8 cellular contexts compared by ENCODE assay signal in genomic region chr16:71961066-71962039, GRCh38. TPM values are rescaled to one million over a fixed set of nuclear protein-coding genes. Genes with fewer than 3 reads are reported as not detected.
DNase-seq lines count a peak whose midpoint lies in the region; ATAC-seq, FAIRE-seq and TF ChIP-seq lines count a peak whose summit lies in the region.

No MANE protein-coding gene starts in this region.

- H3K9me3 ChIP-seq in colonic mucosa (no peaks in the 10 kb centered on the region), HepG2 (ENCODE audit: low read length) (no peaks in the 10 kb centered on the region)

- peaks cover 5% of the 10 kb centered on the region for H3K4me1 Mint-ChIP-seq in activated CD4-positive, alpha-beta T cell treated with anti-CD3 and anti-CD28 coated beads for 36 hours

- in situ Hi-C loops in HepG2 (cut with HindIII; ENCODE audit: extremely low pct_ligation_motif_present, low pct_unique_long_range_greater_than_20kb), result no loop called here

- POLR2A ChIA-PET in activated CD4-positive, alpha-beta T cell treated with anti-CD3 and anti-CD28 coated beads for 36 hours (lab: Charles Lee), result interaction anchor here (0.6 to 1.5 kb wide), 4 partner anchors 76 to 1809 kb away, joined by 3 to 7 read pairs (median 4); no protein-coding TSS in a partner anchor
- POLR2A ChIA-PET in HepG2 (lab: Yijun Ruan, JAX), result interaction anchor here (0.8 to 1.5 kb wide), 6 partner anchors 52 to 291 kb away, joined by 3 to 5 read pairs (median 4); partner anchors contain the start of genes AP1G1, DHX38, HPR and TXNL4B

- H3K27ac Mint-ChIP-seq in activated CD4-positive, alpha-beta T cell treated with anti-CD3 and anti-CD28 coated beads for 36 hours, result no peak overlapping the region

- no peak overlapping the region for H3K4me3 ChIP-seq in colonic mucosa
- H3K4me3 ChIP-seq in HepG2 (replicated peaks in 1 of 3; ENCODE audit: insufficient read depth in 1 of 3, low read depth in 2 of 3, low read length in 3 of 3), result no peak overlapping the region

- intact Hi-C loops in activated CD4-positive, alpha-beta T cell treated with anti-CD3 and anti-CD28 coated beads for 36 hours (cut with DNase I, micrococcal nuclease), result loop anchor here (2.0 to 5.0 kb wide), 5 partner anchors 79 to 397 kb away; partner anchors contain the start of gene ZNF821 (in 1 of the 2)
- intact Hi-C loops in colonic mucosa (cut with DNase I) (loop anchor here (5.0 kb wide), 1 partner anchor 79 kb away; the partner anchor contains the start of gene ZNF821), HepG2 (cut with micrococcal nuclease; ENCODE audit: unreplicated experiment) (loop anchor here (1.0 to 5.0 kb wide), 5 partner anchors 41 to 194 kb away; partner anchors contain the start of genes IST1 and PKD1L3)

- H3K4me1 ChIP-seq in colonic mucosa, result no peaks in the 10 kb centered on the region
- peaks cover 40% of the 10 kb centered on the region for H3K4me1 ChIP-seq in HepG2 (ENCODE audit: insufficient read depth, low read length)

- TF ChIP-seq RAD21 in HepG2 (CRISPR knock-in tag; IDR thresholded peaks at IDR 0.05), result peak; percentile 88

- H3K4me2 ChIP-seq in HepG2 (ENCODE audit: low read depth, low read length), result no peak overlapping the region

- WGBS in HepG2 (ENCODE audit: low lambda C conversion rate), result 47% methylated on average over 14 of the region's 14 CpGs

- CTCF ChIA-PET in activated CD4-positive, alpha-beta T cell treated with anti-CD3 and anti-CD28 coated beads for 36 hours (lab: Charles Lee), result interaction anchor here (0.5 to 2.4 kb wide), 53 partner anchors 10 to 1474 kb away, joined by 3 to 15 read pairs (median 3); partner anchors contain the start of gene AP1G1
- CTCF ChIA-PET in HepG2 (lab: Yijun Ruan, JAX; ENCODE audit: low intra/inter-chr PET ratio, low total read pairs), result interaction anchor here (0.8 to 1.2 kb wide), 2 partner anchors 77 to 79 kb away, joined by 3 to 5 read pairs; partner anchors contain the start of gene ZNF821

- no peaks in the 10 kb centered on the region for H4K20me1 ChIP-seq in HepG2 (ENCODE audit: insufficient read depth, low read length)

- no peak for TF ChIP-seq EP300 in HepG2 (IDR thresholded peaks at IDR 0.05; ENCODE audit: low read depth in 2 of 2, low read length in 2 of 2)
- no peak for TF ChIP-seq EP300 in HepG2 (CRISPR knock-in tag; IDR thresholded peaks at IDR 0.05; ENCODE audit: borderline replicate concordance)

- no peaks in the 10 kb centered on the region for H3K79me2 ChIP-seq in HepG2 (ENCODE audit: insufficient read depth, low read length)

- ATAC-seq in HG03159 (IDR thresholded peaks at IDR 0.05; ENCODE audit: unreplicated experiment) (peak; percentile 66), HepG2 (peak; percentile 96)
- peak; percentile 97 for ATAC-seq in activated CD4-positive, alpha-beta T cell treated with anti-CD3 and anti-CD28 coated beads for 36 hours

- H2AFZ ChIP-seq in HepG2 (ENCODE audit: low read length), result no peak overlapping the region

- no peaks in the 10 kb centered on the region for H3K27me3 Mint-ChIP-seq in activated CD4-positive, alpha-beta T cell treated with anti-CD3 and anti-CD28 coated beads for 36 hours

- TF ChIP-seq CTCF in colonic mucosa (IDR thresholded peaks at IDR 0.05) (peak; percentile 61), HepG2 (CRISPR knock-in tag; IDR thresholded peaks at IDR 0.05) (peak; percentile 95)

- no TSS peak for BruUV-seq in HepG2 (replicated peaks; lab: Mats Ljungman, UMichigan)

- H3K36me3 ChIP-seq in colonic mucosa (no peaks in the 10 kb centered on the region), HepG2 (replicated peaks in 1 of 2; ENCODE audit: control insufficient read depth in 1 of 2, insufficient read depth in 2 of 2, low read length in 2 of 2) (no peaks in the 10 kb centered on the region)

- H3K9ac ChIP-seq in colonic mucosa (ENCODE audit: low read depth in 2 of 2, low read length in 2 of 2), result no peak overlapping the region
- no peak overlapping the region for H3K9ac ChIP-seq in HepG2 (ENCODE audit: insufficient read depth, low read depth, low read length)

- no peak overlapping the region for H3K27ac ChIP-seq in colonic mucosa
- H3K27ac ChIP-seq in HepG2 (ENCODE audit: extremely low read length, insufficient read depth, low read length), result no peak overlapping the region

- H3K9me3 Mint-ChIP-seq in activated CD4-positive, alpha-beta T cell treated with anti-CD3 and anti-CD28 coated beads for 36 hours (ENCODE audit: low read depth), result no peaks in the 10 kb centered on the region

- no peak overlapping the region for H3K4me3 Mint-ChIP-seq in activated CD4-positive, alpha-beta T cell treated with anti-CD3 and anti-CD28 coated beads for 36 hours

- H3K36me3 Mint-ChIP-seq in activated CD4-positive, alpha-beta T cell treated with anti-CD3 and anti-CD28 coated beads for 36 hours (ENCODE audit: low read depth), result no peaks in the 10 kb centered on the region

- H3K27me3 ChIP-seq in colonic mucosa (no peaks in the 10 kb centered on the region), HepG2 (ENCODE audit: control insufficient read depth in 1 of 2, insufficient read depth in 2 of 2, low read length in 2 of 2) (no peaks in the 10 kb centered on the region)

- DNase-seq in A172 (ENCODE audit: low spot score) (peak; percentile 88), GM18507 (ENCODE audit: extremely low spot score, insufficient read length, low read depth) (peak; percentile 59), NCI-H510A (lab: John Stamatoyannopoulos, UW) (peak; percentile 8), colonic mucosa (peak; percentile 87), HepG2 (ENCODE audit: low spot score) (peak; percentile 91)
- peak; percentile 92 for DNase-seq in activated CD4-positive, alpha-beta T cell treated with anti-CD3 and anti-CD28 coated beads for 36 hours
- peak; percentile 74 to 77 for DNase-seq in stimulated activated CD4-positive, alpha-beta T cell treated with anti-CD3 and anti-CD28 coated beads, Interleukin-4, amount 100 ng/mL, for 48 hours (ENCODE audit: low read depth in 2 of 2)

- FAIRE-seq in GM18507 (lab: Jason Lieb, UNC) (peak; percentile 93), HepG2 (lab: Jason Lieb, UNC) (peak; percentile 87)

- TF ChIP-seq POLR2A in HepG2 (IDR thresholded peaks at IDR 0.05; ENCODE audit: insufficient read depth in 1 of 2, low read depth in 2 of 2, low read length in 2 of 2), result no peak

TF ChIP-seq in HepG2, 621 proteins besides CTCF, POLR2A, EP300 and RAD21 (continues in another document):
- TF ChIP-seq ZNF547 (CRISPR knock-in tag; IDR thresholded peaks at IDR 0.05), result no peak

RNA-seq across cellular contexts. Expression of gene PKD1L3, which starts 38.8 kb away (rescaled TPM):
- not detected in 2 replicates for total RNA-seq in A172 (2014; rRNA removed; shearing (Covaris generic))
- not detected for total RNA-seq in activated CD4-positive, alpha-beta T cell treated with anti-CD3 and anti-CD28 coated beads for 36 hours
- total RNA-seq in colonic mucosa (under 1 TPM; 0.05 to 0.07 TPM), HepG2 (2016; rRNA removed; fragmentation: Illumina TruSeq; extraction: Trizol) (0.02 TPM in 1 of 2 replicates, not detected in the other)
- total RNA-seq in HepG2 (2016; cell fraction: cytosol; rRNA removed; fragmentation: Illumina TruSeq; extraction: Trizol; ENCODE audit: low read depth), result not detected in 2 replicates
- 0.02 TPM in 1 of 2 replicates, not detected in the other for total RNA-seq in HepG2 (2016; cell fraction: insoluble cytoplasmic fraction; rRNA removed; fragmentation: Illumina TruSeq; extraction: Trizol)
- total RNA-seq in HepG2 (2016; cell fraction: membrane; rRNA removed; fragmentation: Illumina TruSeq; extraction: Trizol), result 0.03 TPM in 1 of 2 replicates, not detected in the other
- total RNA-seq in HepG2 (2016; cell fraction: nucleus; rRNA removed; fragmentation: Illumina TruSeq; extraction: Trizol), result 0.06 TPM in 1 of 2 replicates, not detected in the other
- polyA plus RNA-seq in HepG2 (2011; rRNA removed), result 0.01 TPM in 1 of 2 replicates, not detected in the other
- polyA plus RNA-seq in HepG2 (2011; cell fraction: cytosol; rRNA removed), result 0.01 TPM in 1 of 2 replicates, not detected in the other
- polyA plus RNA-seq in HepG2 (2011; cell fraction: nucleus; rRNA removed), result not detected in 2 replicates
- 0.03 TPM in 2 replicates for polyA plus RNA-seq in HepG2 (2012)
- polyA plus RNA-seq in HepG2 (2016; cell fraction: cytosol; fragmentation: Illumina TruSeq; extraction: Trizol; ENCODE audit: low read depth), result not detected in 2 replicates
- polyA plus RNA-seq in HepG2 (2016; cell fraction: insoluble cytoplasmic fraction; fragmentation: Illumina TruSeq; extraction: Trizol; ENCODE audit: low read depth), result not detected in 2 replicates
- not detected in 2 replicates for polyA plus RNA-seq in HepG2 (2016; cell fraction: membrane; fragmentation: Illumina TruSeq; extraction: Trizol; ENCODE audit: low read depth)
- polyA plus RNA-seq in HepG2 (2016; cell fraction: nucleus; fragmentation: Illumina TruSeq; extraction: Trizol; ENCODE audit: insufficient read depth, low read depth), result not detected in 2 replicates
- polyA minus RNA-seq in HepG2 (2011; rRNA and poly(A)+ RNA removed; ENCODE audit: low replicate concordance), result not detected in 2 replicates
- polyA minus RNA-seq in HepG2 (2011; cell fraction: cytosol; rRNA and poly(A)+ RNA removed), result not detected in 2 replicates
- not detected in 2 replicates for polyA minus RNA-seq in HepG2 (2011; cell fraction: nucleus; rRNA and poly(A)+ RNA removed)

RNA-seq across cellular contexts. Expression of gene DHODH, which starts 47.2 kb away (rescaled TPM):
- 10.2 and 12.9 TPM in 2 replicates for total RNA-seq in A172 (2014; rRNA removed; shearing (Covaris generic))
- 10 to 100 TPM; 15.5 to 21.4 TPM for total RNA-seq in activated CD4-positive, alpha-beta T cell treated with anti-CD3 and anti-CD28 coated beads for 36 hours
- total RNA-seq in colonic mucosa, result 1 to 10 TPM; 4.3 to 9.4 TPM
- total RNA-seq in HepG2 (2016; rRNA removed; fragmentation: Illumina TruSeq; extraction: Trizol), result 12.7 and 16.4 TPM in 2 replicates
- total RNA-seq in HepG2 (2016; cell fraction: cytosol; rRNA removed; fragmentation: Illumina TruSeq; extraction: Trizol; ENCODE audit: low read depth), result 2.8 and 3.5 TPM in 2 replicates
- total RNA-seq in HepG2 (2016; cell fraction: insoluble cytoplasmic fraction; rRNA removed; fragmentation: Illumina TruSeq; extraction: Trizol), result 7.2 and 17.7 TPM in 2 replicates
- total RNA-seq in HepG2 (2016; cell fraction: membrane; rRNA removed; fragmentation: Illumina TruSeq; extraction: Trizol), result 6.4 and 6.5 TPM in 2 replicates
- total RNA-seq in HepG2 (2016; cell fraction: nucleus; rRNA removed; fragmentation: Illumina TruSeq; extraction: Trizol), result 15.5 and 21.3 TPM in 2 replicates
- 9.7 and 10.7 TPM in 2 replicates for polyA plus RNA-seq in HepG2 (2011; rRNA removed)
- 9.2 and 11.3 TPM in 2 replicates for polyA plus RNA-seq in HepG2 (2011; cell fraction: cytosol; rRNA removed)
- polyA plus RNA-seq in HepG2 (2011; cell fraction: nucleus; rRNA removed), result 9.2 and 9.3 TPM in 2 replicates
- 8.3 and 11.2 TPM in 2 replicates for polyA plus RNA-seq in HepG2 (2012)
- polyA plus RNA-seq in HepG2 (2016; cell fraction: cytosol; fragmentation: Illumina TruSeq; extraction: Trizol; ENCODE audit: low read depth), result 3.0 and 3.1 TPM in 2 replicates
- polyA plus RNA-seq in HepG2 (2016; cell fraction: insoluble cytoplasmic fraction; fragmentation: Illumina TruSeq; extraction: Trizol; ENCODE audit: low read depth), result 8.7 and 9.3 TPM in 2 replicates
- 3.3 and 4.6 TPM in 2 replicates for polyA plus RNA-seq in HepG2 (2016; cell fraction: membrane; fragmentation: Illumina TruSeq; extraction: Trizol; ENCODE audit: low read depth)
- 19.3 and 27.3 TPM in 2 replicates for polyA plus RNA-seq in HepG2 (2016; cell fraction: nucleus; fragmentation: Illumina TruSeq; extraction: Trizol; ENCODE audit: insufficient read depth, low read depth)
- polyA minus RNA-seq in HepG2 (2011; rRNA and poly(A)+ RNA removed; ENCODE audit: low replicate concordance), result 7.9 and 10.5 TPM in 2 replicates
- 4.6 and 5.8 TPM in 2 replicates for polyA minus RNA-seq in HepG2 (2011; cell fraction: cytosol; rRNA and poly(A)+ RNA removed)
- 8.2 and 11.4 TPM in 2 replicates for polyA minus RNA-seq in HepG2 (2011; cell fraction: nucleus; rRNA and poly(A)+ RNA removed)

Comparison
In these comparisons a context has a peak if more than half of its experiments do, and no peak if none do; other contexts are left out.
1. DNase-seq: peak in every context shown above with its lines; median percentile 92 in activated CD4-positive, alpha-beta T cell treated with anti-CD3 and anti-CD28 coated beads for 36 hours; 91 in HepG2; 88 in A172; 87 in colonic mucosa; 76 in stimulated activated CD4-positive, alpha-beta T cell treated with anti-CD3 and anti-CD28 coated beads, Interleukin-4, amount 100 ng/mL, for 48 hours; 59 in GM18507; 8 in NCI-H510A.